Comparison of ENCODE assay signal across 17 cellular contexts in genomic region chr12:57222286-57223190, GRCh38.
A peak's percentile ranks its signal among the peaks of the same experiment; 100 is the strongest.
DNase-seq lines count a peak whose midpoint lies in the region; ATAC-seq and TF ChIP-seq lines count a peak whose summit lies in the region.
"Had no signal": no experiment of that assay in that cellular context is flagged by ENCODE, and none has a peak within 500 bp of the region (broad histone marks: within the 10 kb centered on the region; RNA-seq: fewer than 3 reads in every experiment).

No MANE protein-coding gene starts in this region.

- peaks cover 30% of the 10 kb centered on the region for H3F3A ChIP-seq in SU-DHL-6 (ENCODE audit: insufficient read depth)

- no peak overlapping the region for H2AFZ ChIP-seq in SU-DHL-6 (ENCODE audit: low read depth, low read length, severe bottlenecking)

- H3K9me3 Mint-ChIP-seq in stimulated activated naive CD8-positive, alpha-beta T cell treated with anti-CD3 and anti-CD28 coated beads, Interleukin-15, amount 100 ng/mL, for 72 hours, result no peaks in the 10 kb centered on the region

- H4K20me1 ChIP-seq in SU-DHL-6 (ENCODE audit: low read depth, low read length), result no peaks in the 10 kb centered on the region

- H3K27me3 Mint-ChIP-seq in stimulated activated naive CD8-positive, alpha-beta T cell treated with anti-CD3 and anti-CD28 coated beads, Interleukin-15, amount 100 ng/mL, for 72 hours, result peaks cover 100% of the 10 kb centered on the region

- H3K9me2 ChIP-seq in SU-DHL-6 (replicated peaks; ENCODE audit: insufficient read depth, low read length), result no peaks in the 10 kb centered on the region
- H3K9me2 ChIP-seq: SK-N-SH had no signal

- H3K4me3 Mint-ChIP-seq in stimulated activated naive CD8-positive, alpha-beta T cell treated with anti-CD3 and anti-CD28 coated beads, Interleukin-15, amount 100 ng/mL, for 72 hours, result no peak overlapping the region

- DNase-seq in stimulated activated naive CD8-positive, alpha-beta T cell treated with anti-CD3 and anti-CD28 coated beads, Interleukin-15, amount 100 ng/mL, for 72 hours, result no peak
- DNase-seq in stimulated activated naive CD8-positive, alpha-beta T cell treated with anti-CD3 and anti-CD28 coated beads, Interleukin-15, Interleukin-2, amounts not matched to agents 100 U/mL and 50 U/mL, for 24 hours, result no peak
- DNase-seq in left kidney (ENCODE audit: low read depth, low spot score) (peak; percentile 45), NCI-H345 treated with DMSO at 0.1 percent for 48 hours (lab: John Stamatoyannopoulos, UW; ENCODE audit: unreplicated experiment) (no peak), midbrain (lab: John Stamatoyannopoulos, UW) (no peak)
- DNase-seq: CD4-positive, alpha-beta memory T cell; EL; MV-4-11; NCI-H1436 treated with DMSO at 0.1 percent for 48 hours; NCI-H2081; SK-N-SH had no signal

- no peaks in the 10 kb centered on the region for H3K9me3 ChIP-seq in SU-DHL-6 (ENCODE audit: insufficient read depth, low read length)
- H3K9me3 ChIP-seq: HAP-1, SK-N-SH had no signal

- H3K9ac ChIP-seq in SU-DHL-6 (ENCODE audit: low read length), result no peak overlapping the region
- H3K9ac ChIP-seq: SK-N-SH had no signal

- peak; percentile 12 for ATAC-seq in stimulated activated naive CD8-positive, alpha-beta T cell treated with anti-CD3 and anti-CD28 coated beads, Interleukin-15, amount 100 ng/mL, for 72 hours
- no peak for ATAC-seq in stimulated activated naive CD8-positive, alpha-beta T cell treated with anti-CD3 and anti-CD28 coated beads, Interleukin-15, Interleukin-2, amounts not matched to agents 100 U/mL and 50 U/mL, for 24 hours
- no peak for ATAC-seq in GM18519 (IDR thresholded peaks at IDR 0.05; ENCODE audit: low FRiP score, unreplicated experiment)
- ATAC-seq: Panc1, Right ventricle myocardium inferior had no signal

- peaks cover 9% of the 10 kb centered on the region; the same call in 1 of the 2 replicates for H3K79me2 ChIP-seq in SU-DHL-6 (ENCODE audit: insufficient read depth, low read length)

- H3K27me3 ChIP-seq in SU-DHL-6 (ENCODE audit: low read length), result no peaks in the 10 kb centered on the region

- H3K4me2 ChIP-seq in SU-DHL-6 (ENCODE audit: low read depth, low read length, poor library complexity, severe bottlenecking), result no peak overlapping the region
- H3K4me2 ChIP-seq: SK-N-SH had no signal

- no peak overlapping the region for H3K27ac Mint-ChIP-seq in stimulated activated naive CD8-positive, alpha-beta T cell treated with anti-CD3 and anti-CD28 coated beads, Interleukin-15, amount 100 ng/mL, for 72 hours
- H3K27ac Mint-ChIP-seq: B cell had no signal

- no peak for TF ChIP-seq CTCF in SU-DHL-6 (IDR thresholded peaks at IDR 0.05; ENCODE audit: insufficient read depth, low read length, poor library complexity, severe bottlenecking)

- no peaks in the 10 kb centered on the region for H3K36me3 ChIP-seq in SU-DHL-6 (ENCODE audit: low read length)
- H3K36me3 ChIP-seq: HAP-1 had no signal

- peaks cover 85% of the 10 kb centered on the region for H3K4me1 Mint-ChIP-seq in stimulated activated naive CD8-positive, alpha-beta T cell treated with anti-CD3 and anti-CD28 coated beads, Interleukin-15, amount 100 ng/mL, for 72 hours

- H3K27ac ChIP-seq in SU-DHL-6 (ENCODE audit: low read depth, low read length), result peak overlapping the region; percentile 31

- H3K4me3 ChIP-seq in SU-DHL-6 (ENCODE audit: insufficient read depth, low read length, poor library complexity, severe bottlenecking), result no peak overlapping the region
- H3K4me3 ChIP-seq: HAP-1 had no signal
